9 cellular contexts compared by ENCODE assay signal in genomic region chr1:147389532-147390184, GRCh38.
DNase-seq lines count a peak whose midpoint lies in the region; ATAC-seq and TF ChIP-seq lines count a peak whose summit lies in the region.
"Had no signal": no experiment of that assay in that cellular context is flagged by ENCODE, and none has a peak within 500 bp of the region (broad histone marks: within the 10 kb centered on the region; RNA-seq: fewer than 3 reads in every experiment).

No MANE protein-coding gene starts in this region.

- CTCF ChIA-PET in Panc1 (lab: Charles Lee) = interaction anchor here (0.7 to 1.5 kb wide), 4 partner anchors 12 to 116 kb away, joined by 3 to 8 read pairs (median 7); no protein-coding TSS in a partner anchor

- TF ChIP-seq CTCF in Panc1 (IDR thresholded peaks at IDR 0.05) (peak; percentile 87), dorsolateral prefrontal cortex (IDR thresholded peaks at IDR 0.05 in 54 of 56, conservative IDR thresholded peaks at IDR 0.05 in 2 of 56; ENCODE audit: low read depth in 1 of 56, partially characterized antibody in 56 of 56) (peak; percentile 29 to 77 (median 67)), lung (IDR thresholded peaks at IDR 0.05; ENCODE audit: control extremely low read depth, extremely low read depth) (peak; percentile 42)

- peaks cover 2% of the 10 kb centered on the region for H3K9me3 Mint-ChIP-seq in activated T-cell treated with anti-CD3 and anti-CD28 coated beads, Interleukin-2, amount 50 U/mL, for 24 hours
- peaks cover 3% of the 10 kb centered on the region for H3K9me3 Mint-ChIP-seq in activated T-cell treated with anti-CD3 and anti-CD28 coated beads, Interleukin-2, amount 50 U/mL, for 4 hours
- H3K9me3 Mint-ChIP-seq: central memory CD8-positive, alpha-beta T cell had no signal

- no peak for ATAC-seq in activated T-cell treated with anti-CD3 and anti-CD28 coated beads, Interleukin-2, amount 50 U/mL, for 4 hours
- peak; percentile 86 for ATAC-seq in Panc1
- peak; percentile 81 for ATAC-seq in lung (ENCODE audit: insufficient read depth, low FRiP score)
- ATAC-seq in GM21526 (IDR thresholded peaks at IDR 0.05; ENCODE audit: low FRiP score, unreplicated experiment) = no peak
- no peak for ATAC-seq in GM21786 (IDR thresholded peaks at IDR 0.05; ENCODE audit: unreplicated experiment)

- H3K36me3 Mint-ChIP-seq in activated T-cell treated with anti-CD3 and anti-CD28 coated beads, Interleukin-2, amount 50 U/mL, for 24 hours (ENCODE audit: low read depth) = no peaks in the 10 kb centered on the region
- H3K36me3 Mint-ChIP-seq in activated T-cell treated with anti-CD3 and anti-CD28 coated beads, Interleukin-2, amount 50 U/mL, for 4 hours (ENCODE audit: insufficient read depth) = no peaks in the 10 kb centered on the region

- no TSS peak for BruUV-seq in Panc1 (replicated peaks; lab: Mats Ljungman, UMichigan)

- peaks cover 21% of the 10 kb centered on the region for H3K27me3 Mint-ChIP-seq in activated T-cell treated with anti-CD3 and anti-CD28 coated beads, Interleukin-2, amount 50 U/mL, for 24 hours
- peaks cover 22% of the 10 kb centered on the region for H3K27me3 Mint-ChIP-seq in activated T-cell treated with anti-CD3 and anti-CD28 coated beads, Interleukin-2, amount 50 U/mL, for 4 hours (ENCODE audit: low read depth)

- no peaks in the 10 kb centered on the region for H3K9me3 ChIP-seq in Panc1 (ENCODE audit: control insufficient read depth, insufficient read depth, low read depth, low read length)
- H3K9me3 ChIP-seq in lung (ENCODE audit: control insufficient read depth in 2 of 2, insufficient read depth in 1 of 2, low read length in 1 of 2) = peaks cover 0 to 1% of the 10 kb centered on the region in 2 donors

- H3K4me1 Mint-ChIP-seq in activated T-cell treated with anti-CD3 and anti-CD28 coated beads, Interleukin-2, amount 50 U/mL, for 24 hours (ENCODE audit: low read depth) = peaks cover 4% of the 10 kb centered on the region
- no peaks in the 10 kb centered on the region for H3K4me1 Mint-ChIP-seq in activated T-cell treated with anti-CD3 and anti-CD28 coated beads, Interleukin-2, amount 50 U/mL, for 4 hours (ENCODE audit: low read depth)
- H3K4me1 Mint-ChIP-seq: central memory CD8-positive, alpha-beta T cell had no signal

- H3K27ac Mint-ChIP-seq in activated T-cell treated with anti-CD3 and anti-CD28 coated beads, Interleukin-2, amount 50 U/mL, for 24 hours = no peak overlapping the region

- H3K4me1 ChIP-seq in Panc1 (ENCODE audit: control insufficient read depth, insufficient read depth, low read length) (no peaks in the 10 kb centered on the region), lung (ENCODE audit: control insufficient read depth in 2 of 2, insufficient read depth in 2 of 2, low read length in 2 of 2) (no peaks in the 10 kb centered on the region)

- peak; percentile 36 for DNase-seq in activated T-cell treated with anti-CD3 and anti-CD28 coated beads, Interleukin-2, amount 50 U/mL, for 24 hours
- DNase-seq in activated T-cell treated with anti-CD3 and anti-CD28 coated beads, Interleukin-2, amount 50 U/mL, for 4 hours = no peak
- peak; percentile 20 for DNase-seq in Panc1 (ENCODE audit: low read depth, low spot score)
- no peak for DNase-seq in dorsolateral prefrontal cortex
- no peak for DNase-seq in lung (ENCODE audit: low spot score)

- H3K27ac ChIP-seq in Panc1 (ENCODE audit: low read length) (no peak overlapping the region), dorsolateral prefrontal cortex (no peak overlapping the region), lung (ENCODE audit: low read depth in 1 of 2, low read length in 1 of 2) (no peak overlapping the region)

- no peak for TF ChIP-seq EP300 in Ishikawa (IDR thresholded peaks at IDR 0.05; ENCODE audit: borderline replicate concordance)

- POLR2A ChIA-PET in Panc1 (lab: Charles Lee) = interaction anchor here (0.6 to 0.7 kb wide), 2 partner anchors 120 to 379 kb away, joined by 3 to 6 read pairs; no protein-coding TSS in a partner anchor

- 79% methylated on average over 8 of the region's 8 CpGs for WGBS in lung, 2 donors

- H3K4me3 ChIP-seq in Panc1 (ENCODE audit: low read depth in 2 of 2, low read length in 2 of 2) = no peak overlapping the region
- H3K4me3 ChIP-seq in dorsolateral prefrontal cortex = no peak overlapping the region
- H3K4me3 ChIP-seq in lung = no peak overlapping the region

- H3K36me3 ChIP-seq in Panc1 (ENCODE audit: control insufficient read depth, insufficient read depth, low read length) = no peaks in the 10 kb centered on the region
- no peaks in the 10 kb centered on the region for H3K36me3 ChIP-seq in lung (ENCODE audit: control insufficient read depth in 2 of 2, insufficient read depth in 2 of 2, low read length in 2 of 2)

- in situ Hi-C loops in Panc1 (cut with HindIII; ENCODE audit: low pct_unique_long_range_greater_than_20kb, low sequenced_read_pairs) = no loop called here

- H3K27me3 ChIP-seq in Panc1 (ENCODE audit: control insufficient read depth, insufficient read depth, low read length) (no peaks in the 10 kb centered on the region), dorsolateral prefrontal cortex (no peaks in the 10 kb centered on the region), lung (ENCODE audit: control insufficient read depth, insufficient read depth) (no peaks in the 10 kb centered on the region)

- intact Hi-C loops in Panc1 (cut with micrococcal nuclease; ENCODE audit: unreplicated experiment) (loop anchor here (5.0 kb wide), 1 partner anchor 117 kb away; no protein-coding TSS in a partner anchor), dorsolateral prefrontal cortex (cut with DNase I) (loop anchor here (5.0 kb wide), 2 partner anchors 112 to 117 kb away; no protein-coding TSS in a partner anchor)

- peak; percentile 76 for TF ChIP-seq RAD21 in Ishikawa (IDR thresholded peaks at IDR 0.05; ENCODE audit: low read depth)

- H3K4me3 Mint-ChIP-seq in activated T-cell treated with anti-CD3 and anti-CD28 coated beads, Interleukin-2, amount 50 U/mL, for 24 hours = no peak overlapping the region
- no peak overlapping the region for H3K4me3 Mint-ChIP-seq in activated T-cell treated with anti-CD3 and anti-CD28 coated beads, Interleukin-2, amount 50 U/mL, for 4 hours
- H3K4me3 Mint-ChIP-seq: central memory CD8-positive, alpha-beta T cell had no signal

TF ChIP-seq in Ishikawa, 13 proteins besides CTCF, POLR2A, EP300 and RAD21:
- TF ChIP-seq TCF12 (IDR thresholded peaks at IDR 0.05; ENCODE audit: low read depth) = no peak
- TF ChIP-seq CEBPB (IDR thresholded peaks at IDR 0.05) = no peak
- TF ChIP-seq REST (IDR thresholded peaks at IDR 0.05; ENCODE audit: low read depth) = no peak
- TF ChIP-seq, protein P1, sequence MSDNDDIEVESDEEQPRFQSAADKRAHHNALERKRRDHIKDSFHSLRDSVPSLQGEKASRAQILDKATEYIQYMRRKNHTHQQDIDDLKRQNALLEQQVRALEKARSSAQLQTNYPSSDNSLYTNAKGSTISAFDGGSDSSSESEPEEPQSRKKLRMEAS (IDR thresholded peaks at IDR 0.05) = no peak
- TF ChIP-seq EGR1 (IDR thresholded peaks at IDR 0.05) = no peak
- TF ChIP-seq CREB1 (IDR thresholded peaks at IDR 0.05; ENCODE audit: low read depth) = no peak
- TF ChIP-seq YY1 (IDR thresholded peaks at IDR 0.05; ENCODE audit: low read depth) = no peak
- TF ChIP-seq TEAD4 (IDR thresholded peaks at IDR 0.05) = no peak
- no peak for TF ChIP-seq NFIC (IDR thresholded peaks at IDR 0.05)
- no peak for TF ChIP-seq FOXM1 (IDR thresholded peaks at IDR 0.05; ENCODE audit: borderline replicate concordance, low read depth)
- TF ChIP-seq ZBTB7A (IDR thresholded peaks at IDR 0.05; ENCODE audit: low read depth) = no peak
- TF ChIP-seq USF1 (IDR thresholded peaks at IDR 0.05) = no peak
- TF ChIP-seq TAF1 (IDR thresholded peaks at IDR 0.05; ENCODE audit: low read depth) = no peak
TF ChIP-seq in Ishikawa: peak in this region for 0.

Comparison
In these comparisons a context has a peak if more than half of its experiments do, and no peak if none do; other contexts are left out.
1. DNase-seq: peak in activated T-cell treated with anti-CD3 and anti-CD28 coated beads, Interleukin-2, amount 50 U/mL, for 24 hours (single experiment) and Panc1 (single experiment); none in activated T-cell treated with anti-CD3 and anti-CD28 coated beads, Interleukin-2, amount 50 U/mL, for 4 hours (single experiment), dorsolateral prefrontal cortex (0 of 10) and lung (single experiment).
2. ATAC-seq: peak in Panc1 (single experiment) and lung (single experiment); none in activated T-cell treated with anti-CD3 and anti-CD28 coated beads, Interleukin-2, amount 50 U/mL, for 4 hours (0 of 2), GM21526 (single experiment) and GM21786 (single experiment).
3. Peak in every context shown above with its lines, with median percentiles within 50 percentile points of each other: CTCF ChIP-seq.